In the genomic region with DNA sequence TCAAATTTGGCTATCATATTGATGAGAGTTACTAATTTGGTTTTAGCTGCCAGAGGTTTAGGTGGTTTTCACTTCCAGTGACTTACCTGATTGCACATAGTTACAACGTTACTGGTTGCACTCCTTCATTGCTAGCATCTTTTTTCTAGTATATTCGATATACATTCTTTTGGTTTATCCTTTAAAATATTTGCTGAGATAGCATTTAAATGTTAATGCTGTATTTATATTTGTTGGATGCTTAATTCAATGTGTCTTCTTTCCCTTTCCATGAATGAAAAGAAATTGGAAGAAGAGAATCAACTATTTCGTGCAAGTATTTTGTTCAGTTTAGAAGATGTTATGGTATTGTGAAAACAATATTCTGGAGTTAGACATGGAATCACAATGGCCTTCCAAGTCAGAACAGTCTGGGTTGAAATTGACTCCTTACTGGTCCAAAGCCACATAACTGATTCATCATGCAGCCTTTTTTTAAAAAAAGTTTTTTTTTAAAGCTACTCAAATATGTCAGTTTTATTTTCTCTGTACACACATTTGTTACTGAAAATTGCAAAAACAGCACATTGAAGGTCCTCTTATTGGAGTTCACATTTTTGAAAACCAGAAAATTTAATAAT, we compare ENCODE assay signal across 11 cellular contexts. TPM values are rescaled to one million over a fixed set of nuclear protein-coding genes. Genes with fewer than 3 reads are reported as not detected.
DNase-seq lines count a peak whose midpoint lies in the region; ATAC-seq and TF ChIP-seq lines count a peak whose summit lies in the region.
"Had no signal": no experiment of that assay in that cellular context is flagged by ENCODE, and none has a peak within 500 bp of the region (broad histone marks: within the 10 kb centered on the region; RNA-seq: fewer than 3 reads in every experiment).

No MANE protein-coding gene starts in this region.

- H3K27me3 Mint-ChIP-seq in H9 (ENCODE audit: low read depth) = no peaks in the 10 kb centered on the region
- no peaks in the 10 kb centered on the region for H3K27me3 Mint-ChIP-seq in memory B cell

- H3K14ac ChIP-seq in H9 (ENCODE audit: insufficient read depth, low read length) = no peak overlapping the region

- no peak overlapping the region for H2BK120ac ChIP-seq in H9 (ENCODE audit: low read depth, low read length, poor library complexity, severe bottlenecking)

- H3K4ac ChIP-seq in H9 (ENCODE audit: low read depth, low read length) = no peak overlapping the region

- H3K4me1 Mint-ChIP-seq in H9 = peaks cover 42 to 48% of the 10 kb centered on the region in 2 experiments
- peaks cover 19% of the 10 kb centered on the region for H3K4me1 Mint-ChIP-seq in memory B cell

- H3K4me2 ChIP-seq in H9 (ENCODE audit: insufficient read depth, insufficient read length, low read length) = peak overlapping the region; percentile 58

- H3K27me3 ChIP-seq in AG04450 (ENCODE audit: control insufficient read depth, insufficient read depth, low read length) (no peaks in the 10 kb centered on the region), H9 (ENCODE audit: insufficient read depth, low read length) (no peaks in the 10 kb centered on the region)
- H3K27me3 ChIP-seq: pancreas had no signal

- peaks cover 12% of the 10 kb centered on the region for H3K4me1 ChIP-seq in H9 (ENCODE audit: insufficient read depth, low read length)

- peak overlapping the region; percentile 76 for H3K4me3 ChIP-seq in AG04450 (ENCODE audit: low read depth, low read length)

- H3K23me2 ChIP-seq in H9 (ENCODE audit: insufficient read length, low read depth, low read length, poor library complexity, severe bottlenecking) = peaks cover 16% of the 10 kb centered on the region

- H2AFZ ChIP-seq in H9 (ENCODE audit: low read length) = no peak overlapping the region

- no peak overlapping the region for H2BK20ac ChIP-seq in H9 (ENCODE audit: low read depth, low read length, poor library complexity, severe bottlenecking)

- H2AK5ac ChIP-seq in H9 (ENCODE audit: insufficient read length, low read length) = no peak overlapping the region

- no CpG with 5 or more reads among the region's 3 CpGs for WGBS in H9 (ENCODE audit: extremely low coverage, insufficient read length, low lambda C conversion rate)

- no peak overlapping the region for H3T11ph ChIP-seq in H9 (ENCODE audit: low read length)

- H3K4me3 Mint-ChIP-seq in H9 (peak overlapping the region; percentile 87 to 97), memory B cell (peak overlapping the region; percentile 11)

- H3K23ac ChIP-seq in H9 (ENCODE audit: insufficient read length, low read depth, low read length) = no peak overlapping the region

- TF ChIP-seq CTCF in AG04450 (IDR thresholded peaks at IDR 0.05; ENCODE audit: low read depth, low read length) (no peak), H9 (conservative IDR thresholded peaks at IDR 0.05) (no peak)

- H3K27ac ChIP-seq in AG04450 (ENCODE audit: low read depth, low read length) (no peak overlapping the region), H9 (ENCODE audit: insufficient read length, low read depth, low read length) (no peak overlapping the region)

- H3K9ac ChIP-seq in H9 (ENCODE audit: extremely low read depth, insufficient read length, low read length) = no peak overlapping the region

- no peak overlapping the region for H3K18ac ChIP-seq in H9 (ENCODE audit: insufficient read length, low read depth, low read length)

- peaks cover 3 to 4% of the 10 kb centered on the region in 2 experiments; a peak in 2 of 5 replicates for H3K9me3 Mint-ChIP-seq in H9
- H3K9me3 Mint-ChIP-seq in memory B cell = no peaks in the 10 kb centered on the region

- POLR2A ChIA-PET in AG04450 (lab: Yijun Ruan, JAX) = interaction anchor here (0.6 kb wide), 1 partner anchor 359 kb away, joined by 3 read pairs; no protein-coding TSS in a partner anchor
- POLR2A ChIA-PET in HEK293T (lab: Yijun Ruan, JAX) = no interaction called here

- no peak overlapping the region for H2BK12ac ChIP-seq in H9 (ENCODE audit: insufficient read length, low read depth, low read length)

- H4K20me1 ChIP-seq in H9 (ENCODE audit: control insufficient read depth, insufficient read depth, insufficient read length) = no peaks in the 10 kb centered on the region

- no peak for ATAC-seq in memory B cell (ENCODE audit: low read depth)
- no peak for ATAC-seq in HG03520 (IDR thresholded peaks at IDR 0.05; ENCODE audit: unreplicated experiment)
- ATAC-seq in HG02885 (IDR thresholded peaks at IDR 0.05; ENCODE audit: poor library complexity, unreplicated experiment) = no peak
- ATAC-seq: pancreas had no signal

- H3K27ac Mint-ChIP-seq in H9 (no peak overlapping the region; a peak in 1 of 7 replicates), memory B cell (no peak overlapping the region)

- H3K9me3 ChIP-seq in AG04450 (ENCODE audit: control insufficient read depth, insufficient read depth, low read length) (no peaks in the 10 kb centered on the region), H9 (ENCODE audit: control insufficient read depth, low read depth, low read length) (no peaks in the 10 kb centered on the region)
- H3K9me3 ChIP-seq: pancreas had no signal

- H4K5ac ChIP-seq in H9 (ENCODE audit: insufficient read length, low read depth, low read length) = no peak overlapping the region

- H4K8ac ChIP-seq in H9 (replicated peaks; ENCODE audit: insufficient read length, low read depth, low read length) = no peak overlapping the region

- H3K79me2 ChIP-seq in H9 (ENCODE audit: insufficient read depth, low read length) = peaks cover 51% of the 10 kb centered on the region

- H3K79me1 ChIP-seq in H9 (ENCODE audit: insufficient read depth, low read depth, low read length, poor library complexity, severe bottlenecking) = peaks cover 3% of the 10 kb centered on the region

- no peak for DNase-seq in AG04450 (ENCODE audit: low read depth, low spot score)
- no peak for DNase-seq in H9
- peak; percentile 35 for DNase-seq in astrocyte of the hippocampus (ENCODE audit: low read depth, low spot score)
- no peak for DNase-seq in memory B cell (ENCODE audit: low spot score in 2 of 2)
- DNase-seq in T1000 (lab: John Stamatoyannopoulos, UW) = no peak
- DNase-seq in HEK293T (ENCODE audit: extremely low spot score) = no peak
- DNase-seq: DMS153, NCI-H446, pancreas had no signal

- H2BK5ac ChIP-seq in H9 (ENCODE audit: insufficient read length, low read length) = no peak overlapping the region

- no peak overlapping the region for H2BK15ac ChIP-seq in H9 (ENCODE audit: low read depth, low read length)

- no peak overlapping the region for H4K91ac ChIP-seq in H9 (ENCODE audit: insufficient read length, low read depth, low read length)

- CTCF ChIA-PET in AG04450 (lab: Charles Lee) = interaction anchor here (1.0 to 1.6 kb wide), 2 partner anchors 17 to 188 kb away, joined by 3 to 4 read pairs; no protein-coding TSS in a partner anchor
- CTCF ChIA-PET in HEK293T (lab: Yijun Ruan, JAX) = no interaction called here

- H3K56ac ChIP-seq in H9 (ENCODE audit: insufficient read length, low read depth, low read length) = no peak overlapping the region

- H3K36me3 Mint-ChIP-seq in H9 (ENCODE audit: insufficient read depth in 1 of 3, low read depth in 3 of 3) (peaks cover 11 to 37% (median 25%) of the 10 kb centered on the region in 3 experiments), memory B cell (peaks cover 3% of the 10 kb centered on the region)

TF ChIP-seq in HEK293T, 16 proteins besides CTCF, POLR2A, EP300 and RAD21:
- no peak for TF ChIP-seq FOXM1 (IDR thresholded peaks at IDR 0.05; ENCODE audit: borderline replicate concordance)
- no peak for TF ChIP-seq NFRKB (IDR thresholded peaks at IDR 0.05)
- no peak for TF ChIP-seq FOXK2 (IDR thresholded peaks at IDR 0.05)
- TF ChIP-seq LEF1 (IDR thresholded peaks at IDR 0.05; ENCODE audit: borderline replicate concordance) = no peak
- no peak for TF ChIP-seq SUZ12 (IDR thresholded peaks at IDR 0.05)
- TF ChIP-seq L3MBTL2 (conservative IDR thresholded peaks at IDR 0.05) = no peak
- no peak for TF ChIP-seq ZNF384 (IDR thresholded peaks at IDR 0.05)
- no peak for TF ChIP-seq HDGF (IDR thresholded peaks at IDR 0.05; ENCODE audit: borderline replicate concordance)
- TF ChIP-seq ARNT (IDR thresholded peaks at IDR 0.05) = no peak

RNA-seq across cellular contexts. Expression of a gene that starts 2.2 kb away (rescaled TPM):
- polyA plus RNA-seq in AG04450 (2011; rRNA removed) = 93.0 and 119 TPM in 2 replicates
- polyA minus RNA-seq in AG04450 (2011; rRNA and poly(A)+ RNA removed) = 71.7 and 102 TPM in 2 replicates
- 136 and 139 TPM in 2 replicates for total RNA-seq in H9 (2021)
